16 cellular contexts compared by ENCODE assay signal in genomic region chr11:68583047-68583446, GRCh38.
DNase-seq lines count a peak whose midpoint lies in the region; ATAC-seq, FAIRE-seq and TF ChIP-seq lines count a peak whose summit lies in the region.
"Had no signal": no experiment of that assay in that cellular context is flagged by ENCODE, and none has a peak within 500 bp of the region (broad histone marks: within the 10 kb centered on the region; RNA-seq: fewer than 3 reads in every experiment).

No MANE protein-coding gene starts in this region.

- H3K4me1 Mint-ChIP-seq in astrocyte (ENCODE audit: low read depth, unreplicated experiment): peaks cover 35% of the 10 kb centered on the region

- H3K27ac ChIP-seq in left ventricle myocardium inferior (replicated peaks) (peak overlapping the region; percentile 87), astrocyte (ENCODE audit: low read depth, low read length) (peak overlapping the region; percentile 60), foreskin keratinocyte (no peak overlapping the region), tibial artery (peak overlapping the region; percentile 11 to 56)
- H3K27ac ChIP-seq: C4-2B, lower lobe of right lung, ovary, SJSA1, VCaP had no signal

- peaks cover 2% of the 10 kb centered on the region for H3K9me3 Mint-ChIP-seq in astrocyte (ENCODE audit: unreplicated experiment)

- FAIRE-seq in astrocyte (lab: Jason Lieb, UNC): no peak

- H3K36me3 ChIP-seq in left ventricle myocardium inferior (peaks cover 53% of the 10 kb centered on the region), astrocyte (ENCODE audit: insufficient read depth, low read length) (peaks cover 26% of the 10 kb centered on the region), tibial artery (peaks cover 34 to 69% (median 49%) of the 10 kb centered on the region in 3 donors)
- H3K36me3 ChIP-seq: ovary had no signal

- H3K4me3 Mint-ChIP-seq in astrocyte (ENCODE audit: unreplicated experiment): no peak overlapping the region

- TF ChIP-seq CTCF in left ventricle myocardium inferior (IDR thresholded peaks at IDR 0.05; ENCODE audit: borderline replicate concordance) (no peak), astrocyte (IDR thresholded peaks at IDR 0.05; ENCODE audit: insufficient read depth, low read depth, low read length) (no peak), foreskin keratinocyte (conservative IDR thresholded peaks at IDR 0.05) (no peak), tibial artery (IDR thresholded peaks at IDR 0.05) (no peak), lower leg skin (IDR thresholded peaks at IDR 0.05) (no peak)

- no peak for DNase-seq in left ventricle myocardium inferior
- no peak for DNase-seq in Right ventricle myocardium superior
- DNase-seq in astrocyte (ENCODE audit: low read depth): peak; percentile 77
- peak; percentile 53 to 77 for DNase-seq in foreskin keratinocyte
- DNase-seq in tibial artery: no peak
- no peak for DNase-seq in stimulated activated naive CD4-positive, alpha-beta T cell (lab: John Stamatoyannopoulos, UW)
- no peak for DNase-seq in NOMO-1 treated with dmso at 0.1 percent for 144 hours (lab: John Stamatoyannopoulos, UW; ENCODE audit: unreplicated experiment)
- no peak for DNase-seq in lower leg skin (ENCODE audit: low spot score in 2 of 2)
- DNase-seq: glutamatergic neuron, lower lobe of right lung, NCI-H1092 treated with DMSO at 0.1 percent for 48 hours, NCI-H510A treated with DMSO at 0.1 percent for 48 hours, ovary had no signal

- H4K20me1 ChIP-seq in astrocyte (ENCODE audit: insufficient read depth, low read length): peaks cover 53% of the 10 kb centered on the region

- H3K36me3 Mint-ChIP-seq in astrocyte (ENCODE audit: low read depth, unreplicated experiment): peaks cover 20% of the 10 kb centered on the region

- H3K9ac ChIP-seq in astrocyte (ENCODE audit: low read length): no peak overlapping the region

- H3K4me3 ChIP-seq in left ventricle myocardium inferior (no peak overlapping the region), astrocyte (ENCODE audit: insufficient read depth, low read depth, low read length) (no peak overlapping the region), tibial artery (peak overlapping the region in 1 of 2 donors; percentile 13), lower leg skin (ENCODE audit: low read depth, poor library complexity, severe bottlenecking) (no peak overlapping the region)
- H3K4me3 ChIP-seq: lower lobe of right lung, ovary, SJSA1 had no signal

- H3K27me3 Mint-ChIP-seq in astrocyte (ENCODE audit: low read depth, unreplicated experiment): no peaks in the 10 kb centered on the region

- 47 to 54% methylated on average over 2 of the region's 2 CpGs for WGBS in lower leg skin, 2 donors

- peak overlapping the region; percentile 55 for H3K27ac Mint-ChIP-seq in astrocyte (ENCODE audit: unreplicated experiment)

- ATAC-seq in Right ventricle myocardium superior (ENCODE audit: poor library complexity) (no peak), foreskin keratinocyte (peak; percentile 76)
- ATAC-seq: lower lobe of right lung had no signal

- H3K79me2 ChIP-seq in astrocyte (ENCODE audit: insufficient read depth, low read length): peaks cover 15% of the 10 kb centered on the region

- no peak for TF ChIP-seq POLR2A in lower leg skin (IDR thresholded peaks at IDR 0.05)

- peaks cover 89% of the 10 kb centered on the region for H3K4me1 ChIP-seq in left ventricle myocardium inferior
- H3K4me1 ChIP-seq in astrocyte (ENCODE audit: insufficient read depth, low read length): peaks cover 29% of the 10 kb centered on the region
- peaks cover 16% of the 10 kb centered on the region for H3K4me1 ChIP-seq in foreskin keratinocyte
- peaks cover 0 to 37% (median 23%) of the 10 kb centered on the region in 4 donors for H3K4me1 ChIP-seq in tibial artery

- H3K4me2 ChIP-seq in astrocyte (ENCODE audit: low read length): peak overlapping the region; percentile 69

- intact Hi-C loops in left ventricle myocardium inferior (cut with micrococcal nuclease) (loop anchor here (10.0 kb wide), 1 partner anchor 118 kb away; the partner anchor contains the start of gene PPP6R3), Right ventricle myocardium superior (cut with DNase I) (loop anchor here (10.0 kb wide), 1 partner anchor 118 kb away; the partner anchor contains the start of gene PPP6R3), tibial artery (cut with DNase I; ENCODE audit: low total_unique reads) (no loop called here), lower leg skin (cut with DNase I; ENCODE audit: low total_unique reads) (no loop called here)

- no peak overlapping the region for H2AFZ ChIP-seq in astrocyte (ENCODE audit: low read depth, low read length)

- no peaks in the 10 kb centered on the region for H3K9me3 ChIP-seq in left ventricle myocardium inferior (replicated peaks)
- H3K9me3 ChIP-seq in astrocyte (ENCODE audit: insufficient read depth, low read depth, low read length): no peaks in the 10 kb centered on the region
- H3K9me3 ChIP-seq in tibial artery: no peaks in the 10 kb centered on the region
- H3K9me3 ChIP-seq: lower lobe of right lung, ovary, SJSA1 had no signal

- no peaks in the 10 kb centered on the region for H3K27me3 ChIP-seq in left ventricle myocardium inferior (ENCODE audit: low read depth)
- no peaks in the 10 kb centered on the region for H3K27me3 ChIP-seq in astrocyte (ENCODE audit: insufficient read depth, low read length)
- H3K27me3 ChIP-seq in foreskin keratinocyte: no peaks in the 10 kb centered on the region
- no peaks in the 10 kb centered on the region for H3K27me3 ChIP-seq in tibial artery
- H3K27me3 ChIP-seq: ovary, SJSA1 had no signal

Comparison
In these comparisons a context has a peak if more than half of its experiments do, and no peak if none do; other contexts are left out.
1. DNase-seq: peak in astrocyte (single experiment) and foreskin keratinocyte (2 of 2); none in left ventricle myocardium inferior (single experiment), Right ventricle myocardium superior (single experiment), tibial artery (0 of 2), stimulated activated naive CD4-positive, alpha-beta T cell (0 of 6), NOMO-1 treated with dmso at 0.1 percent for 144 hours (single experiment) and lower leg skin (0 of 2).
2. intact Hi-C loops: an anchor here in left ventricle myocardium inferior (10.0 kb wide) and Right ventricle myocardium superior (10.0 kb wide); none called in tibial artery and lower leg skin.